9 cellular contexts compared by ENCODE assay signal in the genomic region with DNA sequence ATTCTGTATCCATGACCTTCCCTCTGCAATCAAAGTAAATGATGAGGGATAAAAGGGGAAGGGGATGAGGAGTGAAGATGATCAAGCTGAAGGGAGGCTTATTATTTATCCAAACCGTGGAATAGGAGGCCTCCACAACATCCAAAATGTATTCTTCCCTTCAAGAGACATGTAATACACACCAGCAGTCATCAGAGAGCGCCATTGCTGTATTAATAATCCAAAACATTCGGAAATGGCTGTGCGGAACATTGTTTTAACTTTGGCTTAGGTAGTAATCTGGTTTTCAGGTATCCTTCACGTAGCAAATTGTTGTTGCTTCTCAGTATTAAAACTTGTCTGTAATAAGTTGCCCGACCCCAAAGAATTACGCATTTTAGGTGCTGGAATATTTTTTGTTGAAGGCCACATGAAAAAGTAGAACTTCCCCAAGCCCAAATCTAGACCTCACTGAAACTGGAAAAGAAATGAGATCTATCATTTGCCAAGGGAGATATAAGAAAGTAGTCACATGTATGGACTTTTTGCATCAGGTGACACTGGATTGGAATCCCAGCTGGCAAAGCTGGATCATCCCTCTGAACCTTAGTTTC. TPM values are rescaled to one million over a fixed set of nuclear protein-coding genes. Genes with fewer than 3 reads are reported as not detected.
DNase-seq lines count a peak whose midpoint lies in the region; ATAC-seq, FAIRE-seq and TF ChIP-seq lines count a peak whose summit lies in the region.
"Had no signal": no experiment of that assay in that cellular context is flagged by ENCODE, and none has a peak within 500 bp of the region (broad histone marks: within the 10 kb centered on the region; RNA-seq: fewer than 3 reads in every experiment).

No MANE protein-coding gene starts in this region.

- TF ChIP-seq POLR2A in H54 (IDR thresholded peaks at IDR 0.05; ENCODE audit: low read depth, low read length), result no peak

- peak; percentile 10 to 50 (median 39) for DNase-seq in CD8-positive, alpha-beta T cell
- DNase-seq in H54 (ENCODE audit: insufficient read length, low spot score) (peak; percentile 33), NCI-H748 treated with DMSO at 0.1 percent for 48 hours (lab: John Stamatoyannopoulos, UW) (peak; percentile 75), fibroblast of the aortic adventitia (ENCODE audit: low read depth) (peak; percentile 74), progenitor cell of endocrine pancreas (ENCODE audit: low spot score, unreplicated experiment) (peak; percentile 25), left cardiac atrium (no peak)
- peak; percentile 28 for DNase-seq in activated CD8-positive, alpha-beta memory T cell treated with anti-CD3 and anti-CD28 coated beads, Interleukin-2, amount 50 U/mL, for 4 hours

- H3K9me3 Mint-ChIP-seq in CD8-positive, alpha-beta T cell, result no peaks in the 10 kb centered on the region
- no peaks in the 10 kb centered on the region for H3K9me3 Mint-ChIP-seq in progenitor cell of endocrine pancreas (ENCODE audit: low read depth)
- H3K9me3 Mint-ChIP-seq: T-helper 1 cell treated with Interleukin-12 subunit alpha and Interleukin-12 subunit beta and Interleukin-4 antibody, amounts not matched to agents 30 μg/mL and 1 μg/mL, for 36 hours had no signal

- H3K4me3 ChIP-seq in CD8-positive, alpha-beta T cell (ENCODE audit: low read depth, low read length), result no peak overlapping the region
- no peak overlapping the region for H3K4me3 ChIP-seq in fibroblast of the aortic adventitia (ENCODE audit: low read depth, low read length)

- TF ChIP-seq CTCF in CD8-positive, alpha-beta T cell (IDR thresholded peaks at IDR 0.05), result peak; percentile 87
- TF ChIP-seq CTCF in fibroblast of the aortic adventitia (IDR thresholded peaks at IDR 0.05; ENCODE audit: insufficient read depth, low read length), result peak; percentile 68
- peak; percentile 75 for TF ChIP-seq CTCF in progenitor cell of endocrine pancreas (IDR thresholded peaks at IDR 0.05; ENCODE audit: unreplicated experiment)

- intact Hi-C loops in CD8-positive, alpha-beta T cell (cut with DNase I, micrococcal nuclease), result loop anchor here (1.0 to 5.0 kb wide), 5 partner anchors 306 to 1612 kb away; a partner anchor contains a TSS
- intact Hi-C loops in left cardiac atrium (cut with DNase I), result loop anchor here in 1 of 2 donors (1.0 to 5.0 kb wide), 2 partner anchors 354 to 693 kb away; no protein-coding TSS in a partner anchor

- H3K4me1 ChIP-seq in CD8-positive, alpha-beta T cell (ENCODE audit: insufficient read depth, low read length), result peaks cover 23% of the 10 kb centered on the region

- H3K4me3 Mint-ChIP-seq in CD8-positive, alpha-beta T cell, result no peak overlapping the region
- H3K4me3 Mint-ChIP-seq in progenitor cell of endocrine pancreas (ENCODE audit: low read depth), result no peak overlapping the region
- H3K4me3 Mint-ChIP-seq: T-helper 1 cell treated with Interleukin-12 subunit alpha and Interleukin-12 subunit beta and Interleukin-4 antibody, amounts not matched to agents 30 μg/mL and 1 μg/mL, for 36 hours had no signal

- ATAC-seq in CD8-positive, alpha-beta T cell, result no peak
- ATAC-seq in HG03139 (IDR thresholded peaks at IDR 0.05; ENCODE audit: unreplicated experiment), result no peak
- no peak for ATAC-seq in left cardiac atrium

- no peak overlapping the region for H3K27ac Mint-ChIP-seq in CD8-positive, alpha-beta T cell
- H3K27ac Mint-ChIP-seq in progenitor cell of endocrine pancreas, result no peak overlapping the region
- H3K27ac Mint-ChIP-seq: T-helper 1 cell treated with Interleukin-12 subunit alpha and Interleukin-12 subunit beta and Interleukin-4 antibody, amounts not matched to agents 30 μg/mL and 1 μg/mL, for 36 hours had no signal

- H3K36me3 ChIP-seq in CD8-positive, alpha-beta T cell (ENCODE audit: insufficient read depth, low read length), result no peaks in the 10 kb centered on the region

- no peak for FAIRE-seq in H54 (lab: Jason Lieb, UNC)

- H3K27me3 Mint-ChIP-seq in CD8-positive, alpha-beta T cell (ENCODE audit: low read depth), result no peaks in the 10 kb centered on the region
- H3K27me3 Mint-ChIP-seq in progenitor cell of endocrine pancreas, result no peaks in the 10 kb centered on the region

- peaks cover 27% of the 10 kb centered on the region for H3K4me1 Mint-ChIP-seq in CD8-positive, alpha-beta T cell (ENCODE audit: low read depth)
- H3K4me1 Mint-ChIP-seq in progenitor cell of endocrine pancreas (ENCODE audit: low read depth), result peaks cover 24% of the 10 kb centered on the region

- H3K27ac ChIP-seq in CD8-positive, alpha-beta T cell (ENCODE audit: low read depth, low read length), result no peak overlapping the region

- H3K36me3 Mint-ChIP-seq in CD8-positive, alpha-beta T cell, result peaks cover 9% of the 10 kb centered on the region
- H3K36me3 Mint-ChIP-seq in progenitor cell of endocrine pancreas (ENCODE audit: insufficient read depth), result no peaks in the 10 kb centered on the region

- H3K9me3 ChIP-seq in CD8-positive, alpha-beta T cell (ENCODE audit: low read length), result no peaks in the 10 kb centered on the region

- POLR2A ChIA-PET in CD8-positive, alpha-beta T cell (lab: Charles Lee), result interaction anchor here (1.0 kb wide), 1 partner anchor 354 kb away, joined by 4 read pairs; no protein-coding TSS in a partner anchor

- CTCF ChIA-PET in CD8-positive, alpha-beta T cell (lab: Charles Lee), result interaction anchor here (0.7 to 5.8 kb wide), 16 partner anchors 8 to 355 kb away, joined by 3 to 88 read pairs (median 4); no protein-coding TSS in a partner anchor

- no peaks in the 10 kb centered on the region for H3K27me3 ChIP-seq in CD8-positive, alpha-beta T cell (ENCODE audit: insufficient read depth, low read length)

RNA-seq across cellular contexts. Expression of a gene that starts 2.6 kb away (rescaled TPM):
- 10 to 100 TPM; 16.5 to 16.7 TPM for total RNA-seq in CD8-positive, alpha-beta T cell
- total RNA-seq in fibroblast of the aortic adventitia (ENCODE audit: low replicate concordance) (63.7 and 68.9 TPM in 2 replicates), progenitor cell of endocrine pancreas (100.0 and 101 TPM in 2 replicates), left cardiac atrium (10 to 100 TPM; 43.4 to 45.6 TPM)
